14 cellular contexts compared by ENCODE assay signal in the genomic region with DNA sequence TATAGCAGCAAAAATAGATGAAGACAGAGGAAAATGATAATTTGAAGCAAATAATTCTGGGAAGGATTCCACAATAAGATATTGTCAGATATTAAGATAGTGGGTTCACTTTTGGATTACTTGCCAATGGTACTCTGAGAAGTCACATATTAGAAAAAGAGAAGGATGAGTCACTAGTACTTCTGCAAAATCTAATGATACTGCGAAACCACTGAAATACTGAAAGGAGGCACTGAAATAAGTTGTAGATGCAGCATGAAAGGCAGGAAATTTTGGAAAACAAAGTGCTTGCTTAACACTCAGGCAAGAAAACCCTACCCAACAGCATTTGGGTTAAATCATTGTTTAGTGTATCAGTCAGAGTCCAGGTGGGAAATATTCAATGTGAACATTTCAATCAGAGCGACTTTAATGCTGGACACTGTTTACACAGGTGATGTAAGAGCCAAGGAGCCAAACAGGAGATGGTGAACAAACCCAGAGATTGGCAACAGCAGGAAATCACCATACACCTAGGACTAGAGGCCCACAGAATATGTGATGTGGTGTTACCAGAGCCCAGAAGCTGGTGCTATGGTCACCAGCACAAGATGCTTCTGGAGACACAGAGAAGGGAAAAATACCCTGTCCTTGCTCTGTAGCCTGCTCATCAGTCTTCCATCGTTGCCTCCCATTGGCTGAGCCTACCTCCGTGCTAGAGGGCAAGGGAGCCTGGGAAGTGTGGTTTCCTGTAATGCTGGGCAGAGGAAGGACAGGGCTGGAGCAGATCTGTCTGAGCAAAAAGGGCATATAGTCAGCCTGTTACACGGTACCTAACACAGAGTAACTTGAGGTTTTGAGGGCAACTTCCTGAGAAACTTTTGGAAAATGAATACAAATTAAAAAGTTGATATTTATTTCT.
DNase-seq lines count a peak whose midpoint lies in the region; ATAC-seq and TF ChIP-seq lines count a peak whose summit lies in the region.
"Had no signal": no experiment of that assay in that cellular context is flagged by ENCODE, and none has a peak within 500 bp of the region (broad histone marks: within the 10 kb centered on the region; RNA-seq: fewer than 3 reads in every experiment).

No MANE protein-coding gene starts in this region.

- peak in 1 of 2 donors; percentile 11 for ATAC-seq in activated T-cell treated with anti-CD3 and anti-CD28 coated beads, Interleukin-2, amount 50 U/mL, for 72 hours (replicated peaks in 1 of 2)
- ATAC-seq in HG03139 (IDR thresholded peaks at IDR 0.05; ENCODE audit: unreplicated experiment) (peak; percentile 61), HG03571 (IDR thresholded peaks at IDR 0.05; ENCODE audit: unreplicated experiment) (no peak), HG03342 (IDR thresholded peaks at IDR 0.05; ENCODE audit: unreplicated experiment) (no peak)
- ATAC-seq in stimulated activated naive B cell treated with anti-CD40 and anti-IgM and Interleukin-4, amounts not matched to agents 10 μg/mL and 1 μg/mL and 100 μg/mL, for 72 hours (replicated peaks), result peak; percentile 58 to 61
- ATAC-seq: foreskin keratinocyte, HepG2, Right ventricle myocardium inferior had no signal

- H3K9me3 ChIP-seq in uterus, result no peaks in the 10 kb centered on the region
- H3K9me3 ChIP-seq: left ventricle myocardium inferior had no signal

- TF ChIP-seq POLR2A in uterus (IDR thresholded peaks at IDR 0.05), result no peak

- no peak for DNase-seq in activated T-cell treated with anti-CD3 and anti-CD28 coated beads, Interleukin-2, amount 50 U/mL, for 72 hours
- DNase-seq in activated T-cell treated with anti-CD3 and anti-CD28 coated beads, Interleukin-2, amount 50 U/mL, for 24 hours, result no peak
- DNase-seq in SIG-M5 treated with dmso at 0.1 percent for 504 hours (lab: John Stamatoyannopoulos, UW; ENCODE audit: unreplicated experiment) (peak; percentile 94), uterus (no peak)
- DNase-seq in stimulated activated naive B cell treated with anti-CD40 and anti-IgM and Interleukin-4, amounts not matched to agents 10 μg/mL and 1 μg/mL and 100 μg/mL, for 72 hours, result no peak
- DNase-seq: amniotic stem cell, foreskin keratinocyte, left ventricle myocardium inferior had no signal

- peak overlapping the region; percentile 2 to 11 for H3K4me3 Mint-ChIP-seq in activated T-cell treated with anti-CD3 and anti-CD28 coated beads, Interleukin-2, amount 50 U/mL, for 72 hours
- H3K4me3 Mint-ChIP-seq in activated T-cell treated with anti-CD3 and anti-CD28 coated beads, Interleukin-2, amount 50 U/mL, for 24 hours, result no peak overlapping the region
- no peak overlapping the region for H3K4me3 Mint-ChIP-seq in stimulated activated naive B cell treated with anti-CD40 and anti-IgM and Interleukin-4, amounts not matched to agents 10 μg/mL and 1 μg/mL and 100 μg/mL, for 72 hours
- H3K4me3 Mint-ChIP-seq: stimulated activated naive CD8-positive, alpha-beta T cell treated with anti-CD3 and anti-CD28 coated beads, Interleukin-15, Interleukin-2, amounts not matched to agents 100 ng/mL and 50 ng/mL, for 24 hours had no signal

- peaks cover 23% of the 10 kb centered on the region for H3K4me1 Mint-ChIP-seq in activated T-cell treated with anti-CD3 and anti-CD28 coated beads, Interleukin-2, amount 50 U/mL, for 72 hours (ENCODE audit: low read depth)
- peaks cover 25% of the 10 kb centered on the region for H3K4me1 Mint-ChIP-seq in activated T-cell treated with anti-CD3 and anti-CD28 coated beads, Interleukin-2, amount 50 U/mL, for 24 hours (ENCODE audit: low read depth)
- H3K4me1 Mint-ChIP-seq in stimulated activated naive B cell treated with anti-CD40 and anti-IgM and Interleukin-4, amounts not matched to agents 10 μg/mL and 1 μg/mL and 100 μg/mL, for 72 hours, result peaks cover 4 to 10% of the 10 kb centered on the region in 2 donors

- no peaks in the 10 kb centered on the region for H3K27me3 Mint-ChIP-seq in activated T-cell treated with anti-CD3 and anti-CD28 coated beads, Interleukin-2, amount 50 U/mL, for 72 hours (ENCODE audit: low read depth)
- H3K27me3 Mint-ChIP-seq in activated T-cell treated with anti-CD3 and anti-CD28 coated beads, Interleukin-2, amount 50 U/mL, for 24 hours, result no peaks in the 10 kb centered on the region
- no peaks in the 10 kb centered on the region for H3K27me3 Mint-ChIP-seq in stimulated activated naive B cell treated with anti-CD40 and anti-IgM and Interleukin-4, amounts not matched to agents 10 μg/mL and 1 μg/mL and 100 μg/mL, for 72 hours
- H3K27me3 Mint-ChIP-seq: stimulated activated naive CD8-positive, alpha-beta T cell treated with anti-CD3 and anti-CD28 coated beads, Interleukin-15, Interleukin-2, amounts not matched to agents 100 ng/mL and 50 ng/mL, for 24 hours had no signal

- TF ChIP-seq CTCF in uterus (IDR thresholded peaks at IDR 0.05), result no peak

- intact Hi-C loops in uterus (cut with DNase I; ENCODE audit: low total_unique reads), result no loop called here

- no peak overlapping the region for H3K27ac ChIP-seq in uterus
- H3K27ac ChIP-seq: foreskin keratinocyte, left ventricle myocardium inferior had no signal

- H3K36me3 Mint-ChIP-seq in activated T-cell treated with anti-CD3 and anti-CD28 coated beads, Interleukin-2, amount 50 U/mL, for 72 hours (ENCODE audit: insufficient read depth in 2 of 2), result peaks cover 3 to 7% of the 10 kb centered on the region in 2 donors
- H3K36me3 Mint-ChIP-seq in activated T-cell treated with anti-CD3 and anti-CD28 coated beads, Interleukin-2, amount 50 U/mL, for 24 hours (ENCODE audit: low read depth), result no peaks in the 10 kb centered on the region
- H3K36me3 Mint-ChIP-seq in stimulated activated naive B cell treated with anti-CD40 and anti-IgM and Interleukin-4, amounts not matched to agents 10 μg/mL and 1 μg/mL and 100 μg/mL, for 72 hours, result no peaks in the 10 kb centered on the region

- H3K4me3 ChIP-seq in uterus, result no peak overlapping the region
- H3K4me3 ChIP-seq: left ventricle myocardium inferior had no signal

- H3K27ac Mint-ChIP-seq in activated T-cell treated with anti-CD3 and anti-CD28 coated beads, Interleukin-2, amount 50 U/mL, for 72 hours, result peak overlapping the region; percentile 3
- H3K27ac Mint-ChIP-seq in activated T-cell treated with anti-CD3 and anti-CD28 coated beads, Interleukin-2, amount 50 U/mL, for 24 hours, result no peak overlapping the region
- H3K27ac Mint-ChIP-seq in stimulated activated naive B cell treated with anti-CD40 and anti-IgM and Interleukin-4, amounts not matched to agents 10 μg/mL and 1 μg/mL and 100 μg/mL, for 72 hours, result no peak overlapping the region
- H3K27ac Mint-ChIP-seq: stimulated activated naive CD8-positive, alpha-beta T cell treated with anti-CD3 and anti-CD28 coated beads, Interleukin-15, Interleukin-2, amounts not matched to agents 100 ng/mL and 50 ng/mL, for 24 hours had no signal

- no peaks in the 10 kb centered on the region for H3K9me3 Mint-ChIP-seq in activated T-cell treated with anti-CD3 and anti-CD28 coated beads, Interleukin-2, amount 50 U/mL, for 72 hours
- H3K9me3 Mint-ChIP-seq in activated T-cell treated with anti-CD3 and anti-CD28 coated beads, Interleukin-2, amount 50 U/mL, for 24 hours, result peaks cover 4% of the 10 kb centered on the region
- no peaks in the 10 kb centered on the region for H3K9me3 Mint-ChIP-seq in stimulated activated naive B cell treated with anti-CD40 and anti-IgM and Interleukin-4, amounts not matched to agents 10 μg/mL and 1 μg/mL and 100 μg/mL, for 72 hours
- H3K9me3 Mint-ChIP-seq: stimulated activated naive CD8-positive, alpha-beta T cell treated with anti-CD3 and anti-CD28 coated beads, Interleukin-15, Interleukin-2, amounts not matched to agents 100 ng/mL and 50 ng/mL, for 24 hours had no signal

- H3K4me1 ChIP-seq in uterus, result no peaks in the 10 kb centered on the region
- H3K4me1 ChIP-seq: foreskin keratinocyte, left ventricle myocardium inferior had no signal

- H3K27me3 ChIP-seq in uterus, result no peaks in the 10 kb centered on the region
- H3K27me3 ChIP-seq: foreskin keratinocyte had no signal

- no peaks in the 10 kb centered on the region for H3K36me3 ChIP-seq in uterus
- H3K36me3 ChIP-seq: left ventricle myocardium inferior had no signal

Comparison
In these comparisons a context has a peak if more than half of its experiments do, and no peak if none do; other contexts are left out.
1. H3K4me3 Mint-ChIP-seq: peak in activated T-cell treated with anti-CD3 and anti-CD28 coated beads, Interleukin-2, amount 50 U/mL, for 72 hours (2 of 2); none in activated T-cell treated with anti-CD3 and anti-CD28 coated beads, Interleukin-2, amount 50 U/mL, for 24 hours (single experiment) and stimulated activated naive B cell treated with anti-CD40 and anti-IgM and Interleukin-4, amounts not matched to agents 10 μg/mL and 1 μg/mL and 100 μg/mL, for 72 hours (0 of 2).
2. ATAC-seq: peak in HG03139 (single experiment) and stimulated activated naive B cell treated with anti-CD40 and anti-IgM and Interleukin-4, amounts not matched to agents 10 μg/mL and 1 μg/mL and 100 μg/mL, for 72 hours (2 of 2); none in HG03571 (single experiment) and HG03342 (single experiment).